ENCODE assay signal across 9 cellular contexts in genomic region chr15:79978694-79979519, GRCh38. TPM values are rescaled to one million over a fixed set of nuclear protein-coding genes. Genes with fewer than 3 reads are reported as not detected.
DNase-seq lines count a peak whose midpoint lies in the region; ATAC-seq, FAIRE-seq and TF ChIP-seq lines count a peak whose summit lies in the region.
"Had no signal": no experiment of that assay in that cellular context is flagged by ENCODE, and none has a peak within 500 bp of the region (broad histone marks: within the 10 kb centered on the region; RNA-seq: fewer than 3 reads in every experiment).

No MANE protein-coding gene starts in this region.

- H3K36me3 ChIP-seq in HepG2 (replicated peaks in 1 of 2; ENCODE audit: control insufficient read depth in 1 of 2, insufficient read depth in 2 of 2, low read length in 2 of 2) = no peaks in the 10 kb centered on the region

- H3K4me3 ChIP-seq in AG10803 (ENCODE audit: low read length) = no peak overlapping the region
- peak overlapping the region in 1 of 3 experiments; percentile 39; a peak in 1 of 6 replicates for H3K4me3 ChIP-seq in HepG2 (replicated peaks in 1 of 3; ENCODE audit: insufficient read depth in 1 of 3, low read depth in 2 of 3, low read length in 3 of 3)

- POLR2A ChIA-PET in HepG2 (lab: Yijun Ruan, JAX) = interaction anchor here (1.0 to 3.0 kb wide), 7 partner anchors 12 to 93 kb away, joined by 3 to 40 read pairs (median 4); no protein-coding TSS in a partner anchor

- TF ChIP-seq CTCF in AG10803 (conservative IDR thresholded peaks at IDR 0.05; ENCODE audit: low read length) (no peak), HepG2 (CRISPR knock-in tag; IDR thresholded peaks at IDR 0.05) (peak; percentile 5; the same call in 1 of the 2 replicates)

- TF ChIP-seq POLR2A in HepG2 (IDR thresholded peaks at IDR 0.05; ENCODE audit: insufficient read depth in 1 of 2, low read depth in 2 of 2, low read length in 2 of 2) = no peak

- DNase-seq in AG10803 (ENCODE audit: low read depth) = peak; percentile 85
- DNase-seq in UCSD-AML1 (lab: John Stamatoyannopoulos, UW; ENCODE audit: unreplicated experiment) = peak; percentile 28
- peak; percentile 87 for DNase-seq in HepG2 (ENCODE audit: low spot score)
- no peak for DNase-seq in NCI-H1930 (lab: John Stamatoyannopoulos, UW)
- DNase-seq in DMS153 (lab: John Stamatoyannopoulos, UW) = no peak
- DNase-seq in activated CD4-positive, CD25-positive, alpha-beta regulatory T cell treated with anti-CD3 and anti-CD28 coated beads, Interleukin-2, amount 50 U/mL, for 72 hours = no peak

- H3K9ac ChIP-seq in HepG2 (ENCODE audit: insufficient read depth, low read depth, low read length) = peak overlapping the region; percentile 56

- H3K4me2 ChIP-seq in HepG2 (ENCODE audit: low read depth, low read length) = peak overlapping the region; percentile 65

- peak overlapping the region; percentile 57 for H2AFZ ChIP-seq in HepG2 (ENCODE audit: low read length)

- intact Hi-C loops in HepG2 (cut with micrococcal nuclease; ENCODE audit: unreplicated experiment) = loop anchor here (5.0 kb wide), 1 partner anchor 57 kb away; no protein-coding TSS in a partner anchor

- no peaks in the 10 kb centered on the region for H4K20me1 ChIP-seq in HepG2 (ENCODE audit: insufficient read depth, low read length)

- peaks cover 71% of the 10 kb centered on the region for H3K4me1 ChIP-seq in HepG2 (ENCODE audit: insufficient read depth, low read length)

- TF ChIP-seq EP300 in HepG2 (IDR thresholded peaks at IDR 0.05; ENCODE audit: low read depth in 2 of 2, low read length in 2 of 2) = peak; percentile 66 to 88
- TF ChIP-seq EP300 in HepG2 (CRISPR knock-in tag; IDR thresholded peaks at IDR 0.05; ENCODE audit: borderline replicate concordance) = no peak; the same call in 1 of the 2 replicates

- in situ Hi-C loops in HepG2 (cut with HindIII; ENCODE audit: extremely low pct_ligation_motif_present, low pct_unique_long_range_greater_than_20kb) = no loop called here

- no TSS peak for BruUV-seq in HepG2 (replicated peaks; lab: Mats Ljungman, UMichigan)

- peak overlapping the region; percentile 87 for H3K27ac ChIP-seq in HepG2 (ENCODE audit: extremely low read length, insufficient read depth, low read length)

- no peaks in the 10 kb centered on the region for H3K27me3 ChIP-seq in HepG2 (ENCODE audit: control insufficient read depth in 1 of 2, insufficient read depth in 2 of 2, low read length in 2 of 2)

- ATAC-seq in GM19025 (IDR thresholded peaks at IDR 0.05; ENCODE audit: low read depth, unreplicated experiment) = peak; percentile 66
- ATAC-seq in HG03159 (IDR thresholded peaks at IDR 0.05; ENCODE audit: unreplicated experiment) = peak; percentile 69
- peak; percentile 94 for ATAC-seq in HepG2

- 0% methylated on average over 5 of the region's 5 CpGs for WGBS in HepG2 (ENCODE audit: low lambda C conversion rate)

- peak; percentile 32 for TF ChIP-seq RAD21 in HepG2 (CRISPR knock-in tag; IDR thresholded peaks at IDR 0.05)

- H3K79me2 ChIP-seq in HepG2 (ENCODE audit: insufficient read depth, low read length) = no peaks in the 10 kb centered on the region

- CTCF ChIA-PET in HepG2 (lab: Yijun Ruan, JAX; ENCODE audit: low intra/inter-chr PET ratio, low total read pairs) = no interaction called here

- no peaks in the 10 kb centered on the region for H3K9me3 ChIP-seq in HepG2 (ENCODE audit: low read length)

- peak; percentile 91 for FAIRE-seq in HepG2 (lab: Jason Lieb, UNC)
- FAIRE-seq: endometrium had no signal

TF ChIP-seq in HepG2, 621 proteins besides CTCF, POLR2A, EP300 and RAD21 (continues in another document):
- peak; percentile 74; the same call in 1 of the 2 replicates for TF ChIP-seq THRA (CRISPR knock-in tag; IDR thresholded peaks at IDR 0.05; ENCODE audit: borderline replicate concordance)
- TF ChIP-seq ZNF318 (CRISPR knock-in tag; IDR thresholded peaks at IDR 0.05) = no peak
- no peak for TF ChIP-seq ZNF781 (CRISPR knock-in tag; IDR thresholded peaks at IDR 0.05; ENCODE audit: borderline replicate concordance, not compliant biosample characterization)

RNA-seq across cellular contexts. Expression of gene BCL2A1, which starts 7.9 kb away (rescaled TPM):
- total RNA-seq in HepG2 (2016; rRNA removed; fragmentation: Illumina TruSeq; extraction: Trizol) = 0.31 and 0.97 TPM in 2 replicates
- total RNA-seq in HepG2 (2016; cell fraction: cytosol; rRNA removed; fragmentation: Illumina TruSeq; extraction: Trizol; ENCODE audit: low read depth) = 0.30 and 0.44 TPM in 2 replicates
- 0.24 and 0.89 TPM in 2 replicates for total RNA-seq in HepG2 (2016; cell fraction: insoluble cytoplasmic fraction; rRNA removed; fragmentation: Illumina TruSeq; extraction: Trizol)
- 0.31 TPM in 1 of 2 replicates, not detected in the other for total RNA-seq in HepG2 (2016; cell fraction: membrane; rRNA removed; fragmentation: Illumina TruSeq; extraction: Trizol)
- total RNA-seq in HepG2 (2016; cell fraction: nucleus; rRNA removed; fragmentation: Illumina TruSeq; extraction: Trizol) = 0.53 TPM in 1 of 2 replicates, not detected in the other
- polyA plus RNA-seq in HepG2 (2011; rRNA removed) = 0.08 and 0.21 TPM in 2 replicates
- 0.25 and 0.49 TPM in 2 replicates for polyA plus RNA-seq in HepG2 (2011; cell fraction: cytosol; rRNA removed)
- not detected in 2 replicates for polyA plus RNA-seq in HepG2 (2011; cell fraction: nucleus; rRNA removed)
- polyA plus RNA-seq in HepG2 (2012) = not detected in 2 replicates
- 0.27 and 0.36 TPM in 2 replicates for polyA plus RNA-seq in HepG2 (2016; cell fraction: cytosol; fragmentation: Illumina TruSeq; extraction: Trizol; ENCODE audit: low read depth)
- 0.25 and 0.56 TPM in 2 replicates for polyA plus RNA-seq in HepG2 (2016; cell fraction: insoluble cytoplasmic fraction; fragmentation: Illumina TruSeq; extraction: Trizol; ENCODE audit: low read depth)
- polyA plus RNA-seq in HepG2 (2016; cell fraction: membrane; fragmentation: Illumina TruSeq; extraction: Trizol; ENCODE audit: low read depth) = 0.29 and 0.38 TPM in 2 replicates
- polyA plus RNA-seq in HepG2 (2016; cell fraction: nucleus; fragmentation: Illumina TruSeq; extraction: Trizol; ENCODE audit: insufficient read depth, low read depth) = not detected in 2 replicates
- 0.30 TPM in 1 of 2 replicates, not detected in the other for polyA minus RNA-seq in HepG2 (2011; rRNA and poly(A)+ RNA removed; ENCODE audit: low replicate concordance)
- not detected in 2 replicates for polyA minus RNA-seq in HepG2 (2011; cell fraction: cytosol; rRNA and poly(A)+ RNA removed)
- not detected in 2 replicates for polyA minus RNA-seq in HepG2 (2011; cell fraction: nucleus; rRNA and poly(A)+ RNA removed)

Comparison
In these comparisons a context has a peak if more than half of its experiments do, and no peak if none do; other contexts are left out.
1. DNase-seq: peak in AG10803 (single experiment), UCSD-AML1 (single experiment) and HepG2 (single experiment); none in NCI-H1930 (0 of 2), DMS153 (single experiment) and activated CD4-positive, CD25-positive, alpha-beta regulatory T cell treated with anti-CD3 and anti-CD28 coated beads, Interleukin-2, amount 50 U/mL, for 72 hours (single experiment).
2. Peak in every context shown above with its lines, with median percentiles within 50 percentile points of each other: ATAC-seq.